In the genomic region with DNA sequence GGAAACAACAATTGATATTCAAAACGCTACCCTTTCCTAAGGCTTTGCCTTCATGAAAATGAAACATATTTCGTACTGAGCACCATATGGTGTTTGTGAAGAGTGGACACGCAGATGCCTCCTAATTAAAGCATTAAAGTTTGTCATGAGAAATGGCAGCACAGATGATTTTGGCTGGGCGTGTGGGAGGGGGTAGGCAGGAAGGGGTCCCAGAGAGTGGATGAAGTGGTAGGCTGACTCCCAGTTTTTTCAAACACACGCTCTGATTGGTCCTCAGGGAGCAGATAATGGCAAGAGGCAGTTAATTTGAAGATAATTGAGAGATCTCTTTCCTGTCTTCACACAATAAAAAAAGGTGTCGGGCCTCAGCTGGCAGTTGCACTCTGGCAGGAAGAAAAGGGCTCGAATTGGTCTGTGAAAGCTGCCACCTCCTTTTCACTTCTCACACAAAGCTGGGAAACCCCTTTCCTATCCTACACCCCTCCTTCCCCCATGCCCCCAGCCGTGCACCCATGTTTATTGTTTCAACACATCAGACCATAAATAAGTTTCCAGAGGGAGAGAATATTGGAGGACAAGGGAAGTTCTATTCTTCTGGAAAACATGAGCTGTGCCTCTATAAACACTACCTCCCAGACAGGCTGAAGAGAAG, we compare ENCODE assay signal across 21 cellular contexts.
A peak's percentile ranks its signal among the peaks of the same experiment; 100 is the strongest.
DNase-seq lines count a peak whose midpoint lies in the region; ATAC-seq and TF ChIP-seq lines count a peak whose summit lies in the region.
"Had no signal": no experiment of that assay in that cellular context is flagged by ENCODE, and none has a peak within 500 bp of the region (broad histone marks: within the 10 kb centered on the region; RNA-seq: fewer than 3 reads in every experiment).

No MANE protein-coding gene starts in this region.

- H3K23ac ChIP-seq in mesenchymal stem cell (ENCODE audit: low read length in 2 of 2), result no peak overlapping the region

- H4K20me1 ChIP-seq in KMS-11 (ENCODE audit: insufficient read depth), result no peaks in the 10 kb centered on the region

- H2BK12ac ChIP-seq in mesenchymal stem cell (ENCODE audit: low read length in 2 of 2), result no peak overlapping the region

- no peak overlapping the region for H3K4ac ChIP-seq in mesenchymal stem cell (ENCODE audit: low read depth in 1 of 2, low read length in 2 of 2)

- DNase-seq in COR-L47 (lab: John Stamatoyannopoulos, UW), result peak; percentile 69
- DNase-seq in NCI-H69 (lab: John Stamatoyannopoulos, UW), result peak; percentile 99
- peak; percentile 18 for DNase-seq in mesenchymal stem cell
- DNase-seq in mucosa of descending colon, result no peak
- no peak for DNase-seq in T-helper 2 cell
- DNase-seq in HCEC 1CT, result no peak
- DNase-seq: activated CD4-positive, CD25-positive, alpha-beta regulatory T cell; adrenal gland; CD4-positive, alpha-beta memory T cell; effector memory CD8-positive, alpha-beta T cell; islet precursor cell; Kasumi-1; NCI-H2029; nucleus accumbens; SHP77 treated with DMSO at 0.1 percent for 48 hours; sigmoid colon; stimulated activated CD4-positive, alpha-beta T cell treated with anti-CD3 and anti-CD28 coated beads, Interleukin-2, amount 100 ng/mL, for 24 hours; T-helper 17 cell had no signal

- H3K27ac ChIP-seq in KMS-11 (peak overlapping the region; percentile 19; the same call in 1 of the 2 replicates), mesenchymal stem cell (ENCODE audit: low read length, poor library complexity, severe bottlenecking) (no peak overlapping the region)
- H3K27ac ChIP-seq: cardiac muscle cell, sigmoid colon had no signal

- ATAC-seq in mucosa of descending colon, result no peak
- ATAC-seq in GM19035 (IDR thresholded peaks at IDR 0.05; ENCODE audit: unreplicated experiment), result no peak
- ATAC-seq: effector memory CD8-positive, alpha-beta T cell; T-helper 17 cell had no signal

- H3K4me2 ChIP-seq in KMS-11 (peak overlapping the region; percentile 36; the same call in 1 of the 2 replicates), mesenchymal stem cell (ENCODE audit: low read length, poor library complexity, severe bottlenecking) (no peak overlapping the region)

- no peak overlapping the region for H4K91ac ChIP-seq in mesenchymal stem cell (ENCODE audit: low read length)

- no peak overlapping the region for H2BK120ac ChIP-seq in mesenchymal stem cell (ENCODE audit: low read depth, low read length)

- H3K27me3 ChIP-seq in KMS-11 (ENCODE audit: insufficient read depth, low read depth), result no peaks in the 10 kb centered on the region
- H3K27me3 ChIP-seq in mesenchymal stem cell (ENCODE audit: control insufficient read depth in 1 of 2, insufficient read depth in 1 of 2, low read length in 2 of 2), result no peaks in the 10 kb centered on the region
- H3K27me3 ChIP-seq: adrenal gland, cardiac muscle cell, sigmoid colon had no signal

- H3K18ac ChIP-seq in mesenchymal stem cell (ENCODE audit: low read depth in 1 of 2, low read length in 2 of 2), result peak overlapping the region in 1 of 2 experiments; percentile 22

- no peaks in the 10 kb centered on the region for H3K79me2 ChIP-seq in KMS-11 (ENCODE audit: insufficient read depth, low read depth)

- H2AK5ac ChIP-seq in mesenchymal stem cell (ENCODE audit: low read length, severe bottlenecking), result no peak overlapping the region

- H3K4me3 ChIP-seq in KMS-11 (IDR thresholded peaks at IDR 0.05; ENCODE audit: insufficient read depth, low read depth, low read length) (no peak overlapping the region), mesenchymal stem cell (ENCODE audit: insufficient read depth in 1 of 2, low read depth in 1 of 2, low read length in 2 of 2) (no peak overlapping the region), mucosa of descending colon (no peak overlapping the region)
- H3K4me3 ChIP-seq: adrenal gland, cardiac muscle cell, sigmoid colon had no signal

- H2BK5ac ChIP-seq in mesenchymal stem cell (ENCODE audit: low read depth, low read length, poor library complexity, severe bottlenecking), result no peak overlapping the region

- H2AFZ ChIP-seq in KMS-11 (ENCODE audit: low read depth), result peak overlapping the region; percentile 16; the same call in 1 of the 2 replicates
- H2AFZ ChIP-seq in mesenchymal stem cell (ENCODE audit: low read depth, low read length), result no peak overlapping the region

- intact Hi-C loops in mucosa of descending colon (cut with DNase I, micrococcal nuclease), result no loop called here

- H3K14ac ChIP-seq in mesenchymal stem cell (ENCODE audit: low read length in 2 of 2), result no peak overlapping the region

- peak overlapping the region; percentile 50 for H4K8ac ChIP-seq in mesenchymal stem cell (ENCODE audit: low read length)

- H3K9me3 ChIP-seq in mesenchymal stem cell (ENCODE audit: control insufficient read depth, low read length) (no peaks in the 10 kb centered on the region), mucosa of descending colon (no peaks in the 10 kb centered on the region)
- H3K9me3 ChIP-seq: adrenal gland, sigmoid colon had no signal

- 87% methylated on average over 6 of the region's 8 CpGs for WGBS in mesenchymal stem cell

- H3K79me1 ChIP-seq in mesenchymal stem cell (replicated peaks; ENCODE audit: low read length, poor library complexity, severe bottlenecking), result no peaks in the 10 kb centered on the region

- H3K36me3 ChIP-seq in KMS-11 (ENCODE audit: insufficient read depth) (no peaks in the 10 kb centered on the region), mesenchymal stem cell (ENCODE audit: control insufficient read depth in 1 of 2, insufficient read depth in 2 of 2, low read depth in 1 of 2, low read length in 2 of 2) (no peaks in the 10 kb centered on the region), mucosa of descending colon (ENCODE audit: low read depth) (no peaks in the 10 kb centered on the region)
- H3K36me3 ChIP-seq: adrenal gland, cardiac muscle cell, sigmoid colon had no signal

- H3K4me1 ChIP-seq in KMS-11 (ENCODE audit: low read depth, poor library complexity, severe bottlenecking), result peaks cover 25% of the 10 kb centered on the region
- no peaks in the 10 kb centered on the region for H3K4me1 ChIP-seq in mesenchymal stem cell (ENCODE audit: control insufficient read depth, insufficient read depth, low read depth, low read length)
- no peaks in the 10 kb centered on the region for H3K4me1 ChIP-seq in mucosa of descending colon (ENCODE audit: low read depth)
- H3K4me1 ChIP-seq: adrenal gland, sigmoid colon had no signal

- no peak overlapping the region for H2BK15ac ChIP-seq in mesenchymal stem cell (ENCODE audit: low read depth, poor library complexity, severe bottlenecking)

- no peak for TF ChIP-seq CTCF in KMS-11 (conservative IDR thresholded peaks at IDR 0.05; ENCODE audit: low read depth, low read length)
- TF ChIP-seq CTCF in mucosa of descending colon (IDR thresholded peaks at IDR 0.05), result no peak

- H3K9ac ChIP-seq in KMS-11 (no peak overlapping the region; the same call in 1 of the 2 replicates), mesenchymal stem cell (ENCODE audit: low read length) (no peak overlapping the region)

Comparison
In these comparisons a context has a peak if more than half of its experiments do, and no peak if none do; other contexts are left out.
1. DNase-seq: peak in COR-L47 (single experiment), NCI-H69 (single experiment) and mesenchymal stem cell (single experiment); none in mucosa of descending colon (0 of 3), T-helper 2 cell (0 of 5) and HCEC 1CT (single experiment).